14 cellular contexts compared by ENCODE assay signal in genomic region chr2:106868199-106868598, GRCh38. TPM values are rescaled to one million over a fixed set of nuclear protein-coding genes. Genes with fewer than 3 reads are reported as not detected.
DNase-seq lines count a peak whose midpoint lies in the region; ATAC-seq and TF ChIP-seq lines count a peak whose summit lies in the region.
"Had no signal": no experiment of that assay in that cellular context is flagged by ENCODE, and none has a peak within 500 bp of the region (broad histone marks: within the 10 kb centered on the region; RNA-seq: fewer than 3 reads in every experiment).

No MANE protein-coding gene starts in this region.

- ATAC-seq in heart right ventricle (no peak), SK-N-SH treated with all-trans-retinoic acid at 6 μM for 48 hours (0 out of 3 replicates have a peak, but pooled peaks have one; percentile 55)
- ATAC-seq in naive thymus-derived CD8-positive, alpha-beta T cell: no peak
- ATAC-seq: gastroesophageal sphincter had no signal

- H3K4me3 Mint-ChIP-seq in naive thymus-derived CD8-positive, alpha-beta T cell: no peak overlapping the region

- TF ChIP-seq POLR2A in adrenal gland (IDR thresholded peaks at IDR 0.05): no peak

- no peaks in the 10 kb centered on the region for H3K9me3 ChIP-seq in left ventricle myocardium inferior (replicated peaks)
- no peaks in the 10 kb centered on the region for H3K9me3 ChIP-seq in heart right ventricle
- no peaks in the 10 kb centered on the region for H3K9me3 ChIP-seq in GM23248 (ENCODE audit: low read depth)
- no peaks in the 10 kb centered on the region for H3K9me3 ChIP-seq in adrenal gland (replicated peaks in 1 of 3)
- H3K9me3 ChIP-seq: gastroesophageal sphincter, SJCRH30 had no signal

- H3K27me3 ChIP-seq in left ventricle myocardium inferior (ENCODE audit: low read depth) (peaks cover 4% of the 10 kb centered on the region), heart right ventricle (peaks cover 0 to 5% (median 0%) of the 10 kb centered on the region in 7 donors), GM23248 (replicated peaks; ENCODE audit: insufficient read depth) (peaks cover 15% of the 10 kb centered on the region), adrenal gland (no peaks in the 10 kb centered on the region)
- H3K27me3 ChIP-seq: gastroesophageal sphincter, SJCRH30 had no signal

- peaks cover 0 to 2% (median 0%) of the 10 kb centered on the region in 9 donors for H3K9me3 Mint-ChIP-seq in naive thymus-derived CD8-positive, alpha-beta T cell
- H3K9me3 Mint-ChIP-seq: activated T-helper 2 cell treated with anti-CD3 and anti-CD28 coated beads, Interferon-gamma antibody, Interleukin-2, Interleukin-4, amounts not matched to agents 10 μg/mL and 5 μg/mL and 100 μg/mL, durations not matched to agents 14 hours and 24 hours and 36 hours had no signal

- no peak overlapping the region for H3K4me3 ChIP-seq in left ventricle myocardium inferior
- no peak overlapping the region for H3K4me3 ChIP-seq in heart right ventricle
- H3K4me3 ChIP-seq in GM23248: no peak overlapping the region
- H3K4me3 ChIP-seq in adrenal gland: no peak overlapping the region
- H3K4me3 ChIP-seq: gastroesophageal sphincter, SJCRH30 had no signal

- 56% methylated on average over 8 of the region's 8 CpGs for WGBS in heart right ventricle, 2 donors
- 74 to 75% methylated on average over 8 of the region's 8 CpGs for WGBS in GM23248 (ENCODE audit: low coverage in 1 of 2, low lambda C conversion rate in 2 of 2, missing lambda C conversion rate in 2 of 2), 2 experiments
- 62 to 80% (median 62%) methylated on average over 8 of the region's 8 CpGs for WGBS in adrenal gland, 4 donors

- H3K4me1 Mint-ChIP-seq in naive thymus-derived CD8-positive, alpha-beta T cell: no peaks in the 10 kb centered on the region

- intact Hi-C loops in left ventricle myocardium inferior (cut with micrococcal nuclease): no loop called here
- intact Hi-C loops in heart right ventricle (cut with DNase I): no loop called here
- intact Hi-C loops in adrenal gland (cut with DNase I): no loop called here

- no peaks in the 10 kb centered on the region for H4K20me1 ChIP-seq in GM23248 (ENCODE audit: insufficient read depth)

- no peak overlapping the region for H3K27ac ChIP-seq in left ventricle myocardium inferior (replicated peaks)
- H3K27ac ChIP-seq in heart right ventricle: no peak overlapping the region
- H3K27ac ChIP-seq in GM23248: no peak overlapping the region
- H3K27ac ChIP-seq in adrenal gland: no peak overlapping the region
- H3K27ac ChIP-seq: SJCRH30 had no signal

- H3K36me3 Mint-ChIP-seq in naive thymus-derived CD8-positive, alpha-beta T cell: no peaks in the 10 kb centered on the region

- no peaks in the 10 kb centered on the region for H3K9me2 ChIP-seq in GM23248 (ENCODE audit: insufficient read depth)

- peak; percentile 20 for TF ChIP-seq CTCF in left ventricle myocardium inferior (IDR thresholded peaks at IDR 0.05; ENCODE audit: borderline replicate concordance)
- peak in 4 of 9 donors; percentile 9 to 37 (median 24) for TF ChIP-seq CTCF in heart right ventricle (IDR thresholded peaks at IDR 0.05)
- TF ChIP-seq CTCF in GM10248 (IDR thresholded peaks at IDR 0.05; ENCODE audit: control extremely low read depth, extremely low read depth, low read depth, missing control alignments): no peak
- no peak for TF ChIP-seq CTCF in adrenal gland (IDR thresholded peaks at IDR 0.05)

- no peak overlapping the region for H3K4me2 ChIP-seq in GM23248 (ENCODE audit: unreplicated experiment)

- H3K4me1 ChIP-seq in left ventricle myocardium inferior (no peaks in the 10 kb centered on the region), heart right ventricle (peaks cover 0 to 10% (median 0%) of the 10 kb centered on the region in 9 donors), GM23248 (ENCODE audit: insufficient read depth) (no peaks in the 10 kb centered on the region), adrenal gland (replicated peaks in 1 of 2) (no peaks in the 10 kb centered on the region)
- H3K4me1 ChIP-seq: SJCRH30 had no signal

- no peak overlapping the region for H3K9ac ChIP-seq in GM23248

- no peak for DNase-seq in left ventricle myocardium inferior
- DNase-seq in heart right ventricle: no peak
- peak; percentile 51 for DNase-seq in iPS-NIHi7 (ENCODE audit: extremely low spot score)
- DNase-seq in GM23248: no peak
- no peak for DNase-seq in GM10248 (ENCODE audit: extremely low spot score)
- no peak for DNase-seq in naive thymus-derived CD8-positive, alpha-beta T cell
- DNase-seq in adrenal gland: no peak
- DNase-seq: AML-193, cerebellar nuclear complex had no signal

- H3K79me2 ChIP-seq in GM23248 (ENCODE audit: insufficient read depth): no peaks in the 10 kb centered on the region

- in situ Hi-C loops in GM23248 (cut with MboI): no loop called here

- H3K36me3 ChIP-seq in left ventricle myocardium inferior: no peaks in the 10 kb centered on the region
- H3K36me3 ChIP-seq in heart right ventricle: no peaks in the 10 kb centered on the region
- H3K36me3 ChIP-seq in GM23248 (ENCODE audit: low read depth): no peaks in the 10 kb centered on the region
- no peaks in the 10 kb centered on the region for H3K36me3 ChIP-seq in adrenal gland (replicated peaks in 1 of 2)
- H3K36me3 ChIP-seq: gastroesophageal sphincter, SJCRH30 had no signal

- POLR2A ChIA-PET in GM10248 (lab: Yijun Ruan, JAX): no interaction called here
- POLR2A ChIA-PET in naive thymus-derived CD8-positive, alpha-beta T cell (lab: Charles Lee): no interaction called here

- H3K27ac Mint-ChIP-seq in naive thymus-derived CD8-positive, alpha-beta T cell: no peak overlapping the region
- H3K27ac Mint-ChIP-seq: activated T-helper 2 cell treated with anti-CD3 and anti-CD28 coated beads, Interferon-gamma antibody, Interleukin-2, Interleukin-4, amounts not matched to agents 10 μg/mL and 5 μg/mL and 100 μg/mL, durations not matched to agents 14 hours and 24 hours and 36 hours had no signal

- peaks cover 0 to 20% (median 6%) of the 10 kb centered on the region in 5 donors for H3K27me3 Mint-ChIP-seq in naive thymus-derived CD8-positive, alpha-beta T cell

- CTCF ChIA-PET in GM10248 (lab: Yijun Ruan, JAX): no interaction called here

- H3F3A ChIP-seq in GM23248 (ENCODE audit: insufficient read depth): no peaks in the 10 kb centered on the region

- H2AFZ ChIP-seq in GM23248: no peak overlapping the region

TF ChIP-seq in SK-N-SH treated with all-trans-retinoic acid at 6 μM for 48 hours, 23 proteins besides CTCF, POLR2A, EP300 and RAD21 (continues in another document):
- TF ChIP-seq OSR1 (CRISPR knock-in tag; IDR thresholded peaks at IDR 0.05) (no peak), PATZ1 (CRISPR knock-in tag; IDR thresholded peaks at IDR 0.05; ENCODE audit: borderline replicate concordance) (no peak), CSDC2 (CRISPR knock-in tag; IDR thresholded peaks at IDR 0.05) (no peak), TOX (CRISPR knock-in tag; IDR thresholded peaks at IDR 0.05; ENCODE audit: borderline replicate concordance) (no peak), PPARA (CRISPR knock-in tag; IDR thresholded peaks at IDR 0.05; ENCODE audit: borderline replicate concordance) (no peak), RARB (CRISPR knock-in tag; IDR thresholded peaks at IDR 0.05) (no peak), BACH2 (CRISPR knock-in tag; IDR thresholded peaks at IDR 0.05; ENCODE audit: borderline replicate concordance) (no peak), SNAI2 (CRISPR knock-in tag; IDR thresholded peaks at IDR 0.05) (no peak), ISL1 (CRISPR knock-in tag; IDR thresholded peaks at IDR 0.05) (no peak), CSRNP3 (CRISPR knock-in tag; IDR thresholded peaks at IDR 0.05) (no peak), ZNF565 (CRISPR knock-in tag; conservative IDR thresholded peaks at IDR 0.05; ENCODE audit: low read depth) (no peak), GLIS3 (CRISPR knock-in tag; IDR thresholded peaks at IDR 0.05) (no peak), ARNTL (CRISPR knock-in tag; IDR thresholded peaks at IDR 0.05; ENCODE audit: borderline replicate concordance, low read depth) (no peak)

RNA-seq across cellular contexts. Expression of gene ST6GAL2, which starts 17.8 kb away (rescaled TPM):
- total RNA-seq in left ventricle myocardium inferior (0.41 TPM), heart right ventricle (under 1 TPM; 0.12 to 0.72 (median 0.24) TPM), adrenal gland (under 1 TPM in 7 of 8 donors, not detected in 1; 0.07 to 0.57 (median 0.17) TPM)
- polyA plus RNA-seq in heart right ventricle (under 1 TPM; 0.15 to 0.23 TPM), GM23248 (2016; fragmentation: Nextera tagmentation; extraction: Ambion mirVana) (0.04 TPM in 1 of 2 replicates, not detected in the other), adrenal gland (under 1 TPM; 0.03 to 0.08 (median 0.07) TPM)
- total RNA-seq in GM23248 (2014; rRNA removed; shearing (Covaris generic)): not detected in 2 replicates
- not detected for total RNA-seq in naive thymus-derived CD8-positive, alpha-beta T cell
- polyA plus RNA-seq in naive thymus-derived CD8-positive, alpha-beta T cell: not detected
- total RNA-seq: activated T-helper 2 cell treated with anti-CD3 and anti-CD28 coated beads, Interferon-gamma antibody, Interleukin-2, Interleukin-4, amounts not matched to agents 10 μg/mL and 5 μg/mL and 100 μg/mL, durations not matched to agents 14 hours and 24 hours and 36 hours; pulmonary artery endothelial cell had no signal
